ENCODE assay signal across 12 cellular contexts in the genomic region with DNA sequence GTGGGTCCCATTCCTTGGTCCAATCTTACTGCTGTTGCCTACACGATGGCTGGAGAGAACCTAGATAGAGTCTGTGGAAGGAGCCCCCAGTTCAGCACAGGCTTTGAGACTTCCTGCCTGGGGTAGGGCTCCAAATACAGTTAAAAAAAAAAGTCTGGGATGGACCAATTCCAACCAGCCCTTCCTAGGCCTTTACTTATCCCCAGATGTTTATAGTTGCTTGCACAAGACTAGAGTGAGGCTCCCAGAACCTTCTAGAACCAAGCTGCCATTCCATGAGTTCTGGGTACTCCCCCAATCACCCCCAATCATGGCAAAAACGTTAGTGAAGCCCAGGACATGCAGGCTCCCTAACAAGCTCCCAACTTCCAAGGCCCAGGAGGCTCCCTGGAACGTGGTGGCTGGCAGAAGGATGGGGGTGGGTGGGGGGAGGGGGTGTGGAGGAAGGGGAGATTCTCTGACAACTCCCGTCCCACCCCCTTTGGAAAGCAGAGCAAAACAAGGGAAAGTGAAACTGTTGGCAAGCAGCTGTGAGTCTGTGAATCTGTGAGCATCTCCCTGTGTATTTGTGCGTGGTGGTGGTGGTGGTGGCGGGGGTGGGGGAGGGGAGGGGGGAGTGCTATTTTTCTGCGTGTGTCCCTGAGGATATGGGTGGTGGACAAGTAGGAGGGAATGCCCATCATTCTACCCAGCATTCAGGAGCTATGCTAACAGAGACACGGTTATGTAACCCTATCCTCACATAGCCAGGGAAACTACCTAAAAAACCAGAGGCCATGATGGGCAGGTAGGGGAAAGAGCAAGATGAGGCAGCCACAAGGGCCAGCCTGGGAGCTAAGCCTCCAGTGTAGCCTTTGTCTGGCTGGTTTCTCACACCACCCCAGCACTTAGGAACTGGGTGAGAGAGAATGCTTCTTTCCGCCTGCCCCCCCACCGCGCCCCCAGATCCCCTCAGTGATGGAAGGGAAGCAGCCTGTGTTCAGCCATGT. TPM values are rescaled to one million over a fixed set of nuclear protein-coding genes. Genes with fewer than 3 reads are reported as not detected.
DNase-seq lines count a peak whose midpoint lies in the region; ATAC-seq and TF ChIP-seq lines count a peak whose summit lies in the region.
"Had no signal": no experiment of that assay in that cellular context is flagged by ENCODE, and none has a peak within 500 bp of the region (broad histone marks: within the 10 kb centered on the region; RNA-seq: fewer than 3 reads in every experiment).

No MANE protein-coding gene starts in this region.

- TF ChIP-seq CTCF in transverse colon (IDR thresholded peaks at IDR 0.05), result no peak

- TF ChIP-seq EP300 in transverse colon (IDR thresholded peaks at IDR 0.05; ENCODE audit: low read depth), result no peak

- no peaks in the 10 kb centered on the region for H3K9me3 ChIP-seq in transverse colon

- ATAC-seq in GM18909 (IDR thresholded peaks at IDR 0.05; ENCODE audit: poor library complexity, unreplicated experiment), result no peak

- peaks cover 0 to 8% (median 0%) of the 10 kb centered on the region in 4 donors for H3K36me3 ChIP-seq in transverse colon
- H3K36me3 ChIP-seq: brain microvascular endothelial cell had no signal

- intact Hi-C loops in transverse colon (cut with DNase I; ENCODE audit: low total_unique reads), result loop anchor here (10.0 kb wide), 1 partner anchor 197 kb away; no protein-coding TSS in a partner anchor

- H3K4me1 ChIP-seq in transverse colon, result peaks cover 29 to 65% (median 63%) of the 10 kb centered on the region in 4 donors

- peak; percentile 3 for DNase-seq in NCI-H2196 (lab: John Stamatoyannopoulos, UW; ENCODE audit: unreplicated experiment)
- no peak for DNase-seq in NCI-H2196 treated with DMSO at 0.1 percent for 48 hours (lab: John Stamatoyannopoulos, UW; ENCODE audit: unreplicated experiment)
- peak; percentile 55 for DNase-seq in SW480 (ENCODE audit: low spot score)
- peak; percentile 18 for DNase-seq in iris pigment epithelial cell (ENCODE audit: low read depth)
- no peak for DNase-seq in transverse colon
- no peak for DNase-seq in mucosa of gallbladder (ENCODE audit: low spot score)
- DNase-seq in NOMO-1 treated with dmso at 0.1 percent for 144 hours (lab: John Stamatoyannopoulos, UW; ENCODE audit: unreplicated experiment), result no peak
- DNase-seq: activated T-cell treated with anti-CD3 and anti-CD28 coated beads, Interleukin-2, amount 50 U/mL, for 24 hours; brain microvascular endothelial cell; NCI-H187 treated with DMSO at 0.1 percent for 48 hours had no signal

- H3K27ac ChIP-seq in transverse colon, result peak overlapping the region; percentile 83 to 86 (median 85)
- H3K27ac ChIP-seq: brain microvascular endothelial cell had no signal

- in situ Hi-C loops in transverse colon (cut with MboI; ENCODE audit: low pct_ligation_motif_present in 1 of 4, low pct_unique_long_range_greater_than_20kb in 1 of 4, low sequenced_read_pairs in 3 of 4), result no loop called here

- 47% methylated on average over 9 of the region's 11 CpGs; no CpG with 5 or more reads in 1 of the 2 donors for WGBS in transverse colon (ENCODE audit: low coverage in 1 of 2), 2 donors

- H3K4me3 ChIP-seq in transverse colon, result peak overlapping the region in 2 of 4 donors; percentile 15 to 50

- H3K27me3 ChIP-seq in transverse colon, result no peaks in the 10 kb centered on the region
- H3K27me3 ChIP-seq: brain microvascular endothelial cell had no signal

- TF ChIP-seq POLR2A in transverse colon (IDR thresholded peaks at IDR 0.05), result no peak

RNA-seq across cellular contexts. Expression of a gene that starts 2.0 kb away (rescaled TPM):
- total RNA-seq in transverse colon, result 100 to 1,000 TPM in 3 of 4 donors, 10 to 100 TPM in 1; 92.8 to 323 (median 138) TPM
- total RNA-seq in mucosa of gallbladder, result 131 TPM

RNA-seq across cellular contexts. Expression of a gene that starts 28.0 kb away (rescaled TPM):
- total RNA-seq in transverse colon, result 10 to 100 TPM in 1 of 4 donors, 1 to 10 TPM in 2, under 1 TPM in 1; 0.80 to 10.5 (median 8.7) TPM
- total RNA-seq in mucosa of gallbladder, result 9.7 TPM

RNA-seq across cellular contexts. Expression of a gene that starts 31.9 kb away (rescaled TPM):
- total RNA-seq in transverse colon (under 1 TPM in 1 of 4 donors, not detected in 3; 0.14 TPM), mucosa of gallbladder (0.09 TPM)
- total RNA-seq: right cardiac atrium had no signal

RNA-seq across cellular contexts. Expression of a gene that starts 38.3 kb away (rescaled TPM):
- total RNA-seq in transverse colon (100 to 1,000 TPM in 3 of 4 donors, 10 to 100 TPM in 1; 89.7 to 256 (median 152) TPM), mucosa of gallbladder (89.2 TPM)

RNA-seq across cellular contexts. Expression of a gene that starts 45.3 kb away (rescaled TPM):
- total RNA-seq in transverse colon (1 to 10 TPM; 1.2 to 1.7 (median 1.6) TPM), mucosa of gallbladder (2.4 TPM)

Comparison
In these comparisons a context has a peak if more than half of its experiments do, and no peak if none do; other contexts are left out.
1. DNase-seq: peak in NCI-H2196 (single experiment), SW480 (single experiment) and iris pigment epithelial cell (single experiment); none in NCI-H2196 treated with DMSO at 0.1 percent for 48 hours (single experiment), transverse colon (single experiment), mucosa of gallbladder (single experiment) and NOMO-1 treated with dmso at 0.1 percent for 144 hours (single experiment).